ENCODE assay signal across 1 cellular context in genomic region chr6:27688014-27688586, GRCh38.
TF ChIP-seq lines count a peak whose summit lies in the region.

No MANE protein-coding gene starts in this region.

TF ChIP-seq in HEK293, 187 proteins besides CTCF, POLR2A, EP300 and RAD21 (continued from another document and continues in another):
- TF ChIP-seq ZNF692 (tag by site-specific recombination; IDR thresholded peaks at IDR 0.05) (peak; percentile 69; the same call in 1 of the 2 replicates), ZNF394 (tag by site-specific recombination; IDR thresholded peaks at IDR 0.05; ENCODE audit: borderline replicate concordance) (peak; percentile 80; the same call in 1 of the 2 replicates), ZNF133 (tag by site-specific recombination; IDR thresholded peaks at IDR 0.05) (no peak), ZNF280D (tag by site-specific recombination; IDR thresholded peaks at IDR 0.05) (0 out of 2 replicates have a peak, but pooled peaks have one; percentile 22), ZBTB21 (tag by site-specific recombination; IDR thresholded peaks at IDR 0.05) (peak; percentile 52; the same call in 1 of the 2 replicates), HOXD13 (CRISPR knock-in tag; IDR thresholded peaks at IDR 0.05; ENCODE audit: borderline replicate concordance) (peak; percentile 63; the same call in 1 of the 2 replicates), ZNF561 (tag by site-specific recombination; IDR thresholded peaks at IDR 0.05; ENCODE audit: borderline replicate concordance) (peak; percentile 94), ZNF426 (tag by site-specific recombination; IDR thresholded peaks at IDR 0.05) (no peak), ZSCAN18 (tag by site-specific recombination; IDR thresholded peaks at IDR 0.05) (no peak), WT1 (tag by site-specific recombination; IDR thresholded peaks at IDR 0.05) (peak; percentile 63; the same call in 1 of the 2 replicates), ZNF747 (tag by site-specific recombination; IDR thresholded peaks at IDR 0.05) (no peak), KLF7 (tag by site-specific recombination; IDR thresholded peaks at IDR 0.05; ENCODE audit: borderline replicate concordance) (0 out of 2 replicates have a peak, but pooled peaks have one; percentile 36), ZNF23 (tag by site-specific recombination; IDR thresholded peaks at IDR 0.05; ENCODE audit: borderline replicate concordance) (no peak), GFI1B (tag by site-specific recombination; IDR thresholded peaks at IDR 0.05) (0 out of 2 replicates have a peak, but pooled peaks have one; percentile 18), EGR2 (tag by site-specific recombination; IDR thresholded peaks at IDR 0.05; ENCODE audit: low read depth) (no peak), ZNF560 (tag by site-specific recombination; IDR thresholded peaks at IDR 0.05; ENCODE audit: borderline replicate concordance) (no peak), PRDM4 (tag by site-specific recombination; IDR thresholded peaks at IDR 0.05) (peak; percentile 70; the same call in 1 of the 2 replicates), ZNF239 (tag by site-specific recombination; IDR thresholded peaks at IDR 0.05) (no peak), ZNF398 (tag by site-specific recombination; IDR thresholded peaks at IDR 0.05) (no peak), RBAK (tag by site-specific recombination; IDR thresholded peaks at IDR 0.05) (no peak), ZBTB44 (tag by site-specific recombination; IDR thresholded peaks at IDR 0.05) (peak; percentile 59; the same call in 1 of the 2 replicates), TCF7L2 (IDR thresholded peaks at IDR 0.05; ENCODE audit: borderline replicate concordance, low read depth, low read length) (no peak), ZNF112 (tag by site-specific recombination; IDR thresholded peaks at IDR 0.05) (no peak), ATF2 (tag by site-specific recombination; IDR thresholded peaks at IDR 0.05; ENCODE audit: low read depth) (no peak), ZNF571 (tag by site-specific recombination; IDR thresholded peaks at IDR 0.05) (no peak), ZNF121 (tag by site-specific recombination; IDR thresholded peaks at IDR 0.05) (peak; percentile 71; the same call in 1 of the 2 replicates), ZNF626 (tag by site-specific recombination; IDR thresholded peaks at IDR 0.05) (no peak), ZFP3 (tag by site-specific recombination; IDR thresholded peaks at IDR 0.05; ENCODE audit: low read depth) (peak; percentile 51; the same call in 1 of the 2 replicates), ZNF354C (tag by site-specific recombination; IDR thresholded peaks at IDR 0.05; ENCODE audit: borderline replicate concordance, low read depth) (no peak), ZNF610 (tag by site-specific recombination; IDR thresholded peaks at IDR 0.05; ENCODE audit: borderline replicate concordance) (no peak), ZNF26 (tag by site-specific recombination; IDR thresholded peaks at IDR 0.05) (no peak), IKZF3 (tag by site-specific recombination; IDR thresholded peaks at IDR 0.05) (0 out of 2 replicates have a peak, but pooled peaks have one; percentile 79), ZSCAN4 (tag by site-specific recombination; IDR thresholded peaks at IDR 0.05) (peak; percentile 30; the same call in 1 of the 2 replicates), ZNF19 (tag by site-specific recombination; IDR thresholded peaks at IDR 0.05; ENCODE audit: low read depth) (no peak), ZNF785 (tag by site-specific recombination; IDR thresholded peaks at IDR 0.05) (peak; percentile 45; the same call in 1 of the 2 replicates), ZNF248 (tag by site-specific recombination; IDR thresholded peaks at IDR 0.05) (no peak), ZIC2 (tag by site-specific recombination; IDR thresholded peaks at IDR 0.05) (no peak), ZBTB11 (tag by site-specific recombination; conservative IDR thresholded peaks at IDR 0.05; ENCODE audit: low read depth) (no peak; the same call in 1 of the 2 replicates), KLF8 (tag by site-specific recombination; IDR thresholded peaks at IDR 0.05) (0 out of 2 replicates have a peak, but pooled peaks have one; percentile 67)
